Comparison of ENCODE assay signal across 20 cellular contexts in genomic region chr10:15797346-15797745, GRCh38.
DNase-seq lines count a peak whose midpoint lies in the region; ATAC-seq and TF ChIP-seq lines count a peak whose summit lies in the region.
"Had no signal": no experiment of that assay in that cellular context is flagged by ENCODE, and none has a peak within 500 bp of the region (broad histone marks: within the 10 kb centered on the region; RNA-seq: fewer than 3 reads in every experiment).

No MANE protein-coding gene starts in this region.

- H3K36me3 Mint-ChIP-seq in activated T-cell treated with anti-CD3 and anti-CD28 coated beads, Interleukin-2, amount 50 U/mL, for 72 hours (ENCODE audit: insufficient read depth in 2 of 2), result peaks cover 11 to 17% of the 10 kb centered on the region in 2 donors
- peaks cover 10% of the 10 kb centered on the region for H3K36me3 Mint-ChIP-seq in T-helper 17 cell (ENCODE audit: low read depth)
- peaks cover 45% of the 10 kb centered on the region for H3K36me3 Mint-ChIP-seq in stimulated activated effector memory CD8-positive, alpha-beta T cell treated with anti-CD3 and anti-CD28 coated beads, Interleukin-12 subunit alpha, Interleukin-12 subunit beta, amount 100 ng/mL, for 72 hours

- ATAC-seq in activated T-cell treated with anti-CD3 and anti-CD28 coated beads, Interleukin-2, amount 50 U/mL, for 72 hours (replicated peaks in 1 of 2), result no peak
- ATAC-seq in T-helper 17 cell (no peak), GM19035 (IDR thresholded peaks at IDR 0.05; ENCODE audit: unreplicated experiment) (no peak)
- no peak for ATAC-seq in stimulated activated effector memory CD8-positive, alpha-beta T cell treated with anti-CD3 and anti-CD28 coated beads, Interleukin-12 subunit alpha, Interleukin-12 subunit beta, amount 100 ng/mL, for 72 hours
- ATAC-seq: GM12878, HepG2 had no signal

- H3K4me2 ChIP-seq in hepatocyte, result no peak overlapping the region

- H3K27ac Mint-ChIP-seq in activated T-cell treated with anti-CD3 and anti-CD28 coated beads, Interleukin-2, amount 50 U/mL, for 72 hours, result peak overlapping the region; percentile 42
- H3K27ac Mint-ChIP-seq in T-helper 17 cell, result peak overlapping the region; percentile 6
- peak overlapping the region; percentile 32 for H3K27ac Mint-ChIP-seq in stimulated activated effector memory CD8-positive, alpha-beta T cell treated with anti-CD3 and anti-CD28 coated beads, Interleukin-12 subunit alpha, Interleukin-12 subunit beta, amount 100 ng/mL, for 72 hours
- H3K27ac Mint-ChIP-seq: B cell; CD4-positive, alpha-beta T cell; H9; HFFc6 had no signal

- H3K4me1 Mint-ChIP-seq in activated T-cell treated with anti-CD3 and anti-CD28 coated beads, Interleukin-2, amount 50 U/mL, for 72 hours (ENCODE audit: low read depth), result peaks cover 5% of the 10 kb centered on the region
- H3K4me1 Mint-ChIP-seq in T-helper 17 cell, result peaks cover 10% of the 10 kb centered on the region
- peaks cover 14% of the 10 kb centered on the region for H3K4me1 Mint-ChIP-seq in stimulated activated effector memory CD8-positive, alpha-beta T cell treated with anti-CD3 and anti-CD28 coated beads, Interleukin-12 subunit alpha, Interleukin-12 subunit beta, amount 100 ng/mL, for 72 hours
- H3K4me1 Mint-ChIP-seq: B cell had no signal

- H3K79me2 ChIP-seq in hepatocyte, result no peaks in the 10 kb centered on the region

- H3K4me3 ChIP-seq in hepatocyte, result no peak overlapping the region
- H3K4me3 ChIP-seq: GM12878 had no signal

- peaks cover 40% of the 10 kb centered on the region for H3K4me1 ChIP-seq in hepatocyte (ENCODE audit: insufficient read depth)

- no peaks in the 10 kb centered on the region for H4K20me1 ChIP-seq in hepatocyte (ENCODE audit: insufficient read depth, poor library complexity, severe bottlenecking)

- peak overlapping the region; percentile 42 for H3K27ac ChIP-seq in hepatocyte

- 60% methylated on average over 2 of the region's 2 CpGs for WGBS in hepatocyte (ENCODE audit: low lambda C conversion rate, missing lambda C conversion rate)

- no peak for DNase-seq in activated T-cell treated with anti-CD3 and anti-CD28 coated beads, Interleukin-2, amount 50 U/mL, for 72 hours
- DNase-seq in activated T-cell treated with anti-CD3 and anti-CD28 coated beads, Interleukin-2, amount 50 U/mL, for 1 hour, result no peak
- DNase-seq in T-helper 17 cell, result no peak
- no peak for DNase-seq in hepatocyte (ENCODE audit: low spot score)
- DNase-seq in stimulated activated effector memory CD8-positive, alpha-beta T cell treated with anti-CD3 and anti-CD28 coated beads, Interleukin-12 subunit alpha, Interleukin-12 subunit beta, amount 100 ng/mL, for 72 hours (ENCODE audit: low spot score in 2 of 2), result no peak
- no peak for DNase-seq in T1000 (lab: John Stamatoyannopoulos, UW)
- DNase-seq in dedifferentiated amniotic fluid mesenchymal stem cell (ENCODE audit: extremely low spot score), result no peak
- DNase-seq: 8988T; ACHN; C1 segment of cervical spinal cord; Calu3; CD4-positive, alpha-beta T cell; DMS79; GOT3; H9; HFFc6 had no signal

- no peak overlapping the region for H2AFZ ChIP-seq in hepatocyte

- no peaks in the 10 kb centered on the region for H3K36me3 ChIP-seq in hepatocyte (replicated peaks; ENCODE audit: insufficient read depth, low read depth)

- H3K27me3 Mint-ChIP-seq in activated T-cell treated with anti-CD3 and anti-CD28 coated beads, Interleukin-2, amount 50 U/mL, for 72 hours (ENCODE audit: low read depth), result no peaks in the 10 kb centered on the region
- H3K27me3 Mint-ChIP-seq in T-helper 17 cell, result no peaks in the 10 kb centered on the region
- H3K27me3 Mint-ChIP-seq: B cell; CD4-positive, alpha-beta T cell had no signal

- H3K4me3 Mint-ChIP-seq in activated T-cell treated with anti-CD3 and anti-CD28 coated beads, Interleukin-2, amount 50 U/mL, for 72 hours, result no peak overlapping the region
- H3K4me3 Mint-ChIP-seq in T-helper 17 cell, result no peak overlapping the region
- no peak overlapping the region for H3K4me3 Mint-ChIP-seq in stimulated activated effector memory CD8-positive, alpha-beta T cell treated with anti-CD3 and anti-CD28 coated beads, Interleukin-12 subunit alpha, Interleukin-12 subunit beta, amount 100 ng/mL, for 72 hours
- H3K4me3 Mint-ChIP-seq: B cell; CD4-positive, alpha-beta T cell; H9; HFFc6 had no signal

- no peak for TF ChIP-seq CTCF in hepatocyte (IDR thresholded peaks at IDR 0.05; ENCODE audit: poor library complexity)

- H3K9me2 ChIP-seq in hepatocyte (replicated peaks; ENCODE audit: insufficient read depth), result no peaks in the 10 kb centered on the region

- no peaks in the 10 kb centered on the region for H3K9me3 ChIP-seq in T-helper 17 cell (ENCODE audit: control insufficient read depth, low read length, poor library complexity, severe bottlenecking)
- no peaks in the 10 kb centered on the region for H3K9me3 ChIP-seq in hepatocyte (ENCODE audit: low read depth)

- H3K9me3 Mint-ChIP-seq in activated T-cell treated with anti-CD3 and anti-CD28 coated beads, Interleukin-2, amount 50 U/mL, for 72 hours, result no peaks in the 10 kb centered on the region
- no peaks in the 10 kb centered on the region for H3K9me3 Mint-ChIP-seq in stimulated activated effector memory CD8-positive, alpha-beta T cell treated with anti-CD3 and anti-CD28 coated beads, Interleukin-12 subunit alpha, Interleukin-12 subunit beta, amount 100 ng/mL, for 72 hours
- H3K9me3 Mint-ChIP-seq: CD4-positive, alpha-beta T cell; H9 had no signal

- H3K27me3 ChIP-seq in hepatocyte, result no peaks in the 10 kb centered on the region
